ENCODE assay signal across 17 cellular contexts in genomic region chr3:71956716-71957115, GRCh38.
DNase-seq lines count a peak whose midpoint lies in the region; ATAC-seq, FAIRE-seq and TF ChIP-seq lines count a peak whose summit lies in the region.
"Had no signal": no experiment of that assay in that cellular context is flagged by ENCODE, and none has a peak within 500 bp of the region (broad histone marks: within the 10 kb centered on the region; RNA-seq: fewer than 3 reads in every experiment).

No MANE protein-coding gene starts in this region.

- SMC1A ChIA-PET in GM12878 (lab: Charles Lee; ENCODE audit: uncharacterized antibody, unreplicated experiment), result interaction anchor here (1.1 to 5.4 kb wide), 8 partner anchors 21 to 889 kb away, joined by 4 to 32 read pairs (median 13); no protein-coding TSS in a partner anchor

- CTCF ChIA-PET in GM12878 (lab: Yijun Ruan, JAX), result interaction anchor here (0.6 to 1.7 kb wide), 13 partner anchors 8 to 726 kb away, joined by 3 to 9 read pairs (median 3); no protein-coding TSS in a partner anchor

- no peak overlapping the region for H3K4me3 ChIP-seq in GM12875 (ENCODE audit: low read depth, low read length)
- no peak overlapping the region for H3K4me3 ChIP-seq in GM12878
- H3K4me3 ChIP-seq: cardiac muscle cell, hepatocyte, thyroid gland had no signal

- no peaks in the 10 kb centered on the region for H3K79me2 ChIP-seq in GM12878 (ENCODE audit: control insufficient read depth, insufficient read depth, low read length)
- H3K79me2 ChIP-seq: hepatocyte had no signal

- no peaks in the 10 kb centered on the region; the same call in 2 of the 3 replicates for H3K9me3 ChIP-seq in GM12878 (replicated peaks; ENCODE audit: control insufficient read depth, insufficient read depth, low read length)
- H3K9me3 ChIP-seq: thyroid gland had no signal

- ATAC-seq in GM12878, result peak; percentile 25

- intact Hi-C loops in GM12878 (cut with micrococcal nuclease; ENCODE audit: unreplicated experiment), result loop anchor here (5.0 to 10.0 kb wide), 4 partner anchors 121 to 488 kb away; partner anchors contain the start of gene RYBP

- TF ChIP-seq CTCF in GM12875 (IDR thresholded peaks at IDR 0.05; ENCODE audit: borderline replicate concordance, insufficient read depth, low read depth, low read length) (0 out of 2 replicates have a peak, but pooled peaks have one; percentile 4), GM12878 (IDR thresholded peaks at IDR 0.05 in 2 of 3, conservative IDR thresholded peaks at IDR 0.05 in 1 of 3; ENCODE audit: control insufficient read depth in 2 of 3, extremely low read depth in 1 of 3, insufficient read depth in 1 of 3, low read depth in 3 of 3, low read length in 3 of 3) (no peak)

- no peak overlapping the region for H3K27ac ChIP-seq in GM12878 (ENCODE audit: control insufficient read depth, insufficient read depth)
- H3K27ac ChIP-seq: C4-2B, cardiac muscle cell, hepatocyte, thyroid gland had no signal

- no peak for TF ChIP-seq EP300 in Ishikawa (IDR thresholded peaks at IDR 0.05; ENCODE audit: borderline replicate concordance)
- TF ChIP-seq EP300 in GM12878 (IDR thresholded peaks at IDR 0.05; ENCODE audit: borderline replicate concordance in 1 of 2, control insufficient read depth in 1 of 2, low read depth in 2 of 2, low read length in 2 of 2), result no peak

- no peak for DNase-seq in GM12878 (ENCODE audit: low read depth, low spot score)
- peak; percentile 18 for DNase-seq in myocyte (ENCODE audit: low read depth)
- DNase-seq in AG20443 (ENCODE audit: low spot score), result no peak
- DNase-seq in COLO668 (lab: John Stamatoyannopoulos, UW; ENCODE audit: unreplicated experiment), result no peak
- DNase-seq in NCI-H526 (lab: John Stamatoyannopoulos, UW), result no peak
- DNase-seq: DMS79, Karpas-422, kidney glomerular epithelial cell, NCI-H1694, occipital lobe, thyroid gland had no signal

- H2AFZ ChIP-seq in GM12878 (ENCODE audit: control insufficient read depth, low read depth, low read length), result no peak overlapping the region
- H2AFZ ChIP-seq: hepatocyte had no signal

- in situ Hi-C loops in GM12878 (cut with MboI), result no loop called here

- H3K4me1 ChIP-seq in GM12878 (ENCODE audit: control insufficient read depth, insufficient read depth, low read length), result peaks cover 22% of the 10 kb centered on the region
- H3K4me1 ChIP-seq: thyroid gland had no signal

- no peaks in the 10 kb centered on the region for H3K27me3 ChIP-seq in GM12878 (replicated peaks in 1 of 2; ENCODE audit: control insufficient read depth in 2 of 2, insufficient read depth in 2 of 2, low read length in 1 of 2)
- H3K27me3 ChIP-seq: thyroid gland had no signal

- H3K36me3 ChIP-seq in GM12878 (ENCODE audit: control insufficient read depth in 2 of 2, insufficient read depth in 2 of 2, low read length in 1 of 2), result no peaks in the 10 kb centered on the region
- H3K36me3 ChIP-seq: cardiac muscle cell, thyroid gland had no signal

- TF ChIP-seq RAD21 in Ishikawa (IDR thresholded peaks at IDR 0.05; ENCODE audit: low read depth) (peak; percentile 39), GM12878 (IDR thresholded peaks at IDR 0.05; ENCODE audit: insufficient read depth, low read depth, low read length) (peak; percentile 19; the same call in 1 of the 2 replicates)

- H3K4me2 ChIP-seq in GM12878 (ENCODE audit: control insufficient read depth, insufficient read depth), result no peak overlapping the region

- BruUV-seq in GM12878 (replicated peaks; lab: Mats Ljungman, UMichigan), result no TSS peak

- peak; percentile 38 for FAIRE-seq in GM12878 (lab: Jason Lieb, UNC)
- FAIRE-seq: RCC 7860 had no signal

- POLR2A ChIA-PET in GM12878 (lab: Charles Lee), result interaction anchor here (1.4 kb wide), 1 partner anchor 9 kb away, joined by 3 read pairs; no protein-coding TSS in a partner anchor

- RAD21 ChIA-PET in GM12878 (lab: Charles Lee; ENCODE audit: unreplicated experiment), result interaction anchor here (1.3 to 3.9 kb wide), 6 partner anchors 21 to 865 kb away, joined by 4 to 21 read pairs (median 10); no protein-coding TSS in a partner anchor

- no peak for TF ChIP-seq POLR2A in GM12878 (IDR thresholded peaks at IDR 0.05; ENCODE audit: low read depth, low read length)

- WGBS in GM12878 (ENCODE audit: insufficient coverage, insufficient replicate concordance, low lambda C conversion rate, missing lambda C conversion rate), result 95% methylated on average over 3 of the region's 3 CpGs

- H4K20me1 ChIP-seq in GM12878 (ENCODE audit: control insufficient read depth, insufficient read depth), result no peaks in the 10 kb centered on the region

- no peak overlapping the region for H3K9ac ChIP-seq in GM12878 (ENCODE audit: control insufficient read depth, insufficient read depth, low read length)

TF ChIP-seq in Ishikawa, 13 proteins besides CTCF, POLR2A, EP300 and RAD21:
- TF ChIP-seq REST (IDR thresholded peaks at IDR 0.05; ENCODE audit: low read depth) (no peak), CREB1 (IDR thresholded peaks at IDR 0.05; ENCODE audit: low read depth) (no peak)
TF ChIP-seq in Ishikawa: peak in this region for 0.

TF ChIP-seq in GM12878, 131 proteins besides CTCF, POLR2A, EP300 and RAD21:
- no peak for TF ChIP-seq IKZF1 (conservative IDR thresholded peaks at IDR 0.05)
- no peak for TF ChIP-seq LARP7 (IDR thresholded peaks at IDR 0.05)
- TF ChIP-seq KDM1A (IDR thresholded peaks at IDR 0.05; ENCODE audit: borderline replicate concordance), result no peak
- no peak for TF ChIP-seq TARDBP (IDR thresholded peaks at IDR 0.05; ENCODE audit: borderline replicate concordance)
- no peak for TF ChIP-seq ZNF217 (IDR thresholded peaks at IDR 0.05)
- TF ChIP-seq RB1 (IDR thresholded peaks at IDR 0.05; ENCODE audit: borderline replicate concordance), result no peak
- no peak for TF ChIP-seq ETV6 (conservative IDR thresholded peaks at IDR 0.05 in 1 of 2, IDR thresholded peaks at IDR 0.05 in 1 of 2; ENCODE audit: borderline replicate concordance in 1 of 2, low read depth in 1 of 2)
- TF ChIP-seq MTA2 (IDR thresholded peaks at IDR 0.05; ENCODE audit: low read depth), result no peak
- TF ChIP-seq BHLHE40 (IDR thresholded peaks at IDR 0.05; ENCODE audit: borderline replicate concordance in 1 of 2, low read depth in 2 of 2, low read length in 1 of 2), result no peak
- TF ChIP-seq SMARCA5 (IDR thresholded peaks at IDR 0.05), result no peak
- TF ChIP-seq CBFB (IDR thresholded peaks at IDR 0.05; ENCODE audit: low read depth), result no peak
- TF ChIP-seq NFYA (IDR thresholded peaks at IDR 0.05; ENCODE audit: borderline replicate concordance, low read depth, low read length), result no peak
- TF ChIP-seq E4F1 (IDR thresholded peaks at IDR 0.05; ENCODE audit: borderline replicate concordance, partially characterized antibody), result no peak
- TF ChIP-seq JUND (IDR thresholded peaks at IDR 0.05; ENCODE audit: low read depth, low read length), result no peak
- no peak for TF ChIP-seq USF2 (IDR thresholded peaks at IDR 0.05; ENCODE audit: borderline replicate concordance, low read depth, low read length)
- no peak for TF ChIP-seq ZSCAN29 (IDR thresholded peaks at IDR 0.05)
- no peak for TF ChIP-seq KAT2A (conservative IDR thresholded peaks at IDR 0.05; ENCODE audit: control insufficient read depth, low read depth, low read length)
- TF ChIP-seq SMAD5 (IDR thresholded peaks at IDR 0.05; ENCODE audit: low read depth), result no peak
- TF ChIP-seq FOS (IDR thresholded peaks at IDR 0.05; ENCODE audit: borderline replicate concordance, extremely low read depth, insufficient read length), result no peak
